Comparison of ENCODE assay signal across 11 cellular contexts in genomic region chr1:94612081-94612480, GRCh38.
"Had no signal": no experiment of that assay in that cellular context is flagged by ENCODE, and none has a peak within 500 bp of the region (broad histone marks: within the 10 kb centered on the region; RNA-seq: fewer than 3 reads in every experiment).

No MANE protein-coding gene starts in this region.

- ATAC-seq: left ventricle myocardium superior; stimulated activated effector memory CD8-positive, alpha-beta T cell treated with anti-CD3 and anti-CD28 coated beads, Interleukin-12 subunit alpha, Interleukin-12 subunit beta, amount 100 ng/mL, for 72 hours had no signal

- H3K27me3 ChIP-seq: tibial artery had no signal

- H3K27ac ChIP-seq: tibial artery had no signal

- H3K36me3 ChIP-seq: tibial artery had no signal

- H3K9me3 ChIP-seq: tibial artery had no signal

- DNase-seq: activated CD4-positive, alpha-beta T cell treated with anti-CD3 and anti-CD28 coated beads, Interleukin-2, amount 10 ng/mL, durations not matched to agents 7 days and 5 days; activated naive CD8-positive, alpha-beta T cell treated with anti-CD3 and anti-CD28 coated beads for 36 hours; effector memory CD4-positive, alpha-beta T cell; hippocampal formation; kidney; left ventricle myocardium superior; mesendoderm; nephron progenitor cell; occipital lobe; tibial artery had no signal

- H3K4me3 ChIP-seq: tibial artery had no signal
